1 cellular context compared by ENCODE assay signal in the genomic region with DNA sequence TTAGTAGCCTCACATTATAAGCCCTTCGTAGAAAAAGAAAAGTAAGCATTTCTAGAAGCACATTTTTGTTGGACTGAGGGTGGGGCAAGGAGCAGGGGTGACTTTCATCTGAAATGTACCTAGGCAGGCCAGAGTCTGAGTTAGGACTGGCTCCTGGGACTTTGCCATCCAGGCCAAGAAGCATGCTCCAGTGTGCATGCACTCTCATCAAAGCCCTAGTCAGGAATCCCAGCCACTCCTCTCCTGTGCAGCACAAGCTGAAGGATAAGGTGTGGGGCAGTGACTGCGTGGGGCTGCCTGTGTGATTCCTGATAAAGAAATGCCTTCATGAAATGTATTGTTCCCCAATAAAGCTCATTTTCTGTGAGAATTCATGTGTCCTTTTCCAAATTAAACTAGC.
TF ChIP-seq lines count a peak whose summit lies in the region.

No MANE protein-coding gene starts in this region.

TF ChIP-seq in GM12878, 131 proteins besides CTCF, POLR2A, EP300 and RAD21:
- TF ChIP-seq, protein P1, sequence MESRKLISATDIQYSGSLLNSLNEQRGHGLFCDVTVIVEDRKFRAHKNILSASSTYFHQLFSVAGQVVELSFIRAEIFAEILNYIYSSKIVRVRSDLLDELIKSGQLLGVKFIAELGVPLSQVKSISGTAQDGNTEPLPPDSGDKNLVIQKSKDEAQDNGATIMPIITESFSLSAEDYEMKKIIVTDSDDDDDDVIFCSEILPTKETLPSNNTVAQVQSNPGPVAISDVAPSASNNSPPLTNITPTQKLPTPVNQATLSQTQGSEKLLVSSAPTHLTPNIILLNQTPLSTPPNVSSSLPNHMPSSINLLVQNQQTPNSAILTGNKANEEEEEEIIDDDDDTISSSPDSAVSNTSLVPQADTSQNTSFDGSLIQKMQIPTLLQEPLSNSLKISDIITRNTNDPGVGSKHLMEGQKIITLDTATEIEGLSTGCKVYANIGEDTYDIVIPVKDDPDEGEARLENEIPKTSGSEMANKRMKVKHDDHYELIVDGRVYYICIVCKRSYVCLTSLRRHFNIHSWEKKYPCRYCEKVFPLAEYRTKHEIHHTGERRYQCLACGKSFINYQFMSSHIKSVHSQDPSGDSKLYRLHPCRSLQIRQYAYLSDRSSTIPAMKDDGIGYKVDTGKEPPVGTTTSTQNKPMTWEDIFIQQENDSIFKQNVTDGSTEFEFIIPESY (IDR thresholded peaks at IDR 0.05): no peak
- TF ChIP-seq, protein P2, sequence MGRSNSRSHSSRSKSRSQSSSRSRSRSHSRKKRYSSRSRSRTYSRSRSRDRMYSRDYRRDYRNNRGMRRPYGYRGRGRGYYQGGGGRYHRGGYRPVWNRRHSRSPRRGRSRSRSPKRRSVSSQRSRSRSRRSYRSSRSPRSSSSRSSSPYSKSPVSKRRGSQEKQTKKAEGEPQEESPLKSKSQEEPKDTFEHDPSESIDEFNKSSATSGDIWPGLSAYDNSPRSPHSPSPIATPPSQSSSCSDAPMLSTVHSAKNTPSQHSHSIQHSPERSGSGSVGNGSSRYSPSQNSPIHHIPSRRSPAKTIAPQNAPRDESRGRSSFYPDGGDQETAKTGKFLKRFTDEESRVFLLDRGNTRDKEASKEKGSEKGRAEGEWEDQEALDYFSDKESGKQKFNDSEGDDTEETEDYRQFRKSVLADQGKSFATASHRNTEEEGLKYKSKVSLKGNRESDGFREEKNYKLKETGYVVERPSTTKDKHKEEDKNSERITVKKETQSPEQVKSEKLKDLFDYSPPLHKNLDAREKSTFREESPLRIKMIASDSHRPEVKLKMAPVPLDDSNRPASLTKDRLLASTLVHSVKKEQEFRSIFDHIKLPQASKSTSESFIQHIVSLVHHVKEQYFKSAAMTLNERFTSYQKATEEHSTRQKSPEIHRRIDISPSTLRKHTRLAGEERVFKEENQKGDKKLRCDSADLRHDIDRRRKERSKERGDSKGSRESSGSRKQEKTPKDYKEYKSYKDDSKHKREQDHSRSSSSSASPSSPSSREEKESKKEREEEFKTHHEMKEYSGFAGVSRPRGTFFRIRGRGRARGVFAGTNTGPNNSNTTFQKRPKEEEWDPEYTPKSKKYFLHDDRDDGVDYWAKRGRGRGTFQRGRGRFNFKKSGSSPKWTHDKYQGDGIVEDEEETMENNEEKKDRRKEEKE (IDR thresholded peaks at IDR 0.05): no peak
- no peak for TF ChIP-seq BRCA1 (IDR thresholded peaks at IDR 0.05; ENCODE audit: low read depth, low read length)
- no peak for TF ChIP-seq TBL1XR1 (IDR thresholded peaks at IDR 0.05; ENCODE audit: low read depth, low read length)
- TF ChIP-seq, protein P3, sequence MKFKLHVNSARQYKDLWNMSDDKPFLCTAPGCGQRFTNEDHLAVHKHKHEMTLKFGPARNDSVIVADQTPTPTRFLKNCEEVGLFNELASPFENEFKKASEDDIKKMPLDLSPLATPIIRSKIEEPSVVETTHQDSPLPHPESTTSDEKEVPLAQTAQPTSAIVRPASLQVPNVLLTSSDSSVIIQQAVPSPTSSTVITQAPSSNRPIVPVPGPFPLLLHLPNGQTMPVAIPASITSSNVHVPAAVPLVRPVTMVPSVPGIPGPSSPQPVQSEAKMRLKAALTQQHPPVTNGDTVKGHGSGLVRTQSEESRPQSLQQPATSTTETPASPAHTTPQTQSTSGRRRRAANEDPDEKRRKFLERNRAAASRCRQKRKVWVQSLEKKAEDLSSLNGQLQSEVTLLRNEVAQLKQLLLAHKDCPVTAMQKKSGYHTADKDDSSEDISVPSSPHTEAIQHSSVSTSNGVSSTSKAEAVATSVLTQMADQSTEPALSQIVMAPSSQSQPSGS (IDR thresholded peaks at IDR 0.05; ENCODE audit: low read length): no peak
- no peak for TF ChIP-seq NR2C2 (IDR thresholded peaks at IDR 0.05; ENCODE audit: borderline replicate concordance, control insufficient read depth, insufficient read length, low read depth)
- TF ChIP-seq POLR2AphosphoS5 (IDR thresholded peaks at IDR 0.05; ENCODE audit: low read length): no peak
- no peak for TF ChIP-seq IRF4 (IDR thresholded peaks at IDR 0.05; ENCODE audit: low read depth, low read length)
- TF ChIP-seq DPF2 (IDR thresholded peaks at IDR 0.05): no peak
- TF ChIP-seq EGR1 (IDR thresholded peaks at IDR 0.05; ENCODE audit: borderline replicate concordance in 1 of 2, low read depth in 2 of 2, low read length in 2 of 2): no peak
- TF ChIP-seq ZNF207 (IDR thresholded peaks at IDR 0.05; ENCODE audit: borderline replicate concordance): no peak
- no peak for TF ChIP-seq SIN3A (IDR thresholded peaks at IDR 0.05; ENCODE audit: low read depth, low read length)
- TF ChIP-seq MXI1 (IDR thresholded peaks at IDR 0.05; ENCODE audit: low read depth, low read length): no peak
- TF ChIP-seq RFX5 (IDR thresholded peaks at IDR 0.05; ENCODE audit: low read depth, low read length): no peak
- no peak for TF ChIP-seq FOXK2 (IDR thresholded peaks at IDR 0.05)
- no peak for TF ChIP-seq BCL11A (IDR thresholded peaks at IDR 0.05; ENCODE audit: low read depth, low read length)
